9 cellular contexts compared by ENCODE assay signal in the genomic region with DNA sequence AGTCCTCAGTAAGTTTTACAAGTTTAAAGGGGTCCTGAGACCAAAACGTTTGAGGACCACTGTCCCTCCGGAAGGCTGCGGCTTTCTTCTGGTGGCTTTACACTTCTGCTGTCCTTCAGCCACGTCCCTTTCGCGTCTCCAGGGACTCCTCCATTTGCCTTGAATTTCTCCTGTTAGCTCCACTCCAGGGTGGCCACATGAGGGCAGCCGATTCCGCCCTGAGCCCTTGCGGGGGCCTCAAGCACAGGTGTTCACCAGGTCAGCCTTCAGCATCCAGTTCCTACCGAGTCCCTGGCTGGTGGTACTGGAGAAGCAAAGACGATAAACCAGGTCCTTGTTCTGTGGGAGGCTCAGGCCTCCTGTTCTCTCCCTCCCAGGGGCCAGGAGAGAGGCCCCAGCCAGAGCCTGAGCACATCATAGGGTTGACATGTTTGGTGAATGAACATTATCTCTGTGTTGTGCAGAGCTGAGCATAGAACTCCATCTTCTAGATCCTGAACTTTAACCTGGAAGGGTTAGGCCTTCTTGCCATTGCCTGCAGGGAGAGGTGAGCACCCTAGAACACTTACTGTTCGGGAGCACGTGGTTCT. TPM values are rescaled to one million over a fixed set of nuclear protein-coding genes. Genes with fewer than 3 reads are reported as not detected.
DNase-seq lines count a peak whose midpoint lies in the region; ATAC-seq, FAIRE-seq and TF ChIP-seq lines count a peak whose summit lies in the region.
"Had no signal": no experiment of that assay in that cellular context is flagged by ENCODE, and none has a peak within 500 bp of the region (broad histone marks: within the 10 kb centered on the region; RNA-seq: fewer than 3 reads in every experiment).

No MANE protein-coding gene starts in this region.

- intact Hi-C loops in thyroid gland (cut with DNase I) = no loop called here

- no peak for FAIRE-seq in H54 (lab: Jason Lieb, UNC)
- FAIRE-seq: colon had no signal

- no peaks in the 10 kb centered on the region for H3K9me3 ChIP-seq in thyroid gland

- peak; percentile 79 for DNase-seq in 8988T
- peak; percentile 63 for DNase-seq in activated CD4-positive, alpha-beta T cell treated with anti-CD3 and anti-CD28 coated beads for 48 hours
- DNase-seq in endothelial cell (ENCODE audit: low spot score) = peak; percentile 62
- DNase-seq in mucosa of gallbladder (ENCODE audit: low spot score) = peak; percentile 57
- DNase-seq in thyroid gland = peak; percentile 68 to 79
- no peak for DNase-seq in H54 (ENCODE audit: insufficient read length, low spot score)

- no peak overlapping the region for H3K27ac Mint-ChIP-seq in endothelial cell (ENCODE audit: unreplicated experiment)

- peak; percentile 75 for ATAC-seq in GM18511 (IDR thresholded peaks at IDR 0.05; ENCODE audit: unreplicated experiment)
- peak; percentile 65 for ATAC-seq in HG03571 (IDR thresholded peaks at IDR 0.05; ENCODE audit: unreplicated experiment)

- WGBS in thyroid gland, 2 donors = 27 to 36% methylated on average over 12 to 13 of the region's 13 CpGs

- TF ChIP-seq CTCF in endothelial cell (IDR thresholded peaks at IDR 0.05; ENCODE audit: unreplicated experiment) = no peak
- TF ChIP-seq CTCF in thyroid gland (IDR thresholded peaks at IDR 0.05) = peak in 5 of 6 experiments; percentile 28 to 77 (median 67)

- no peaks in the 10 kb centered on the region for H3K9me3 Mint-ChIP-seq in endothelial cell (ENCODE audit: unreplicated experiment)

- H3K27me3 ChIP-seq in thyroid gland = no peaks in the 10 kb centered on the region

- no peak overlapping the region for H3K4me3 Mint-ChIP-seq in endothelial cell (ENCODE audit: unreplicated experiment)

- H3K27ac ChIP-seq in thyroid gland = no peak overlapping the region

- peaks cover 3% of the 10 kb centered on the region for H3K4me1 Mint-ChIP-seq in endothelial cell (ENCODE audit: unreplicated experiment)

- H3K4me3 ChIP-seq in thyroid gland (replicated peaks in 1 of 3) = no peak overlapping the region

- no peaks in the 10 kb centered on the region for H3K36me3 ChIP-seq in thyroid gland

- TF ChIP-seq POLR2A in thyroid gland (IDR thresholded peaks at IDR 0.05) = no peak
- TF ChIP-seq POLR2A in H54 (IDR thresholded peaks at IDR 0.05; ENCODE audit: low read depth, low read length) = no peak

- no peaks in the 10 kb centered on the region for H3K27me3 Mint-ChIP-seq in endothelial cell (ENCODE audit: unreplicated experiment)

- peaks cover 3% of the 10 kb centered on the region for H3K36me3 Mint-ChIP-seq in endothelial cell (ENCODE audit: low read depth, unreplicated experiment)

- no peaks in the 10 kb centered on the region for H3K4me1 ChIP-seq in thyroid gland

RNA-seq across cellular contexts. Expression of a gene that starts 27.4 kb away (rescaled TPM):
- total RNA-seq in endothelial cell (ENCODE audit: unreplicated experiment) (22.7 TPM), mucosa of gallbladder (109 TPM), thyroid gland (10 to 100 TPM; 25.1 to 35.9 (median 30.1) TPM)

RNA-seq across cellular contexts. Expression of a gene that starts 42.3 kb away (rescaled TPM):
- total RNA-seq in endothelial cell (ENCODE audit: unreplicated experiment) (19.8 TPM), mucosa of gallbladder (35.2 TPM), thyroid gland (10 to 100 TPM; 22.0 to 31.0 (median 24.6) TPM)
